Comparison of ENCODE assay signal across 1 cellular context in genomic region chr1:233668146-233668724, GRCh38.
TF ChIP-seq lines count a peak whose summit lies in the region.

No MANE protein-coding gene starts in this region.

TF ChIP-seq in HCT116, 20 proteins besides CTCF, POLR2A, EP300 and RAD21 (continued from another document):
- TF ChIP-seq REST (IDR thresholded peaks at IDR 0.05; ENCODE audit: low read depth) = no peak
- TF ChIP-seq EZH2 (IDR thresholded peaks at IDR 0.05) = no peak
- no peak for TF ChIP-seq SRF (IDR thresholded peaks at IDR 0.05; ENCODE audit: low read depth)
- no peak for TF ChIP-seq CBX3 (IDR thresholded peaks at IDR 0.05; ENCODE audit: low read depth)
- TF ChIP-seq POLR2AphosphoS5 (IDR thresholded peaks at IDR 0.05; ENCODE audit: low read depth, low read length) = no peak
- no peak for TF ChIP-seq EZH2phosphoT487 (IDR thresholded peaks at IDR 0.05; ENCODE audit: borderline replicate concordance)
- TF ChIP-seq YY1 (IDR thresholded peaks at IDR 0.05; ENCODE audit: extremely low read depth, insufficient replicate concordance, low read depth, low read length) = no peak
- TF ChIP-seq CEBPB (IDR thresholded peaks at IDR 0.05; ENCODE audit: low read depth) = no peak
- no peak for TF ChIP-seq JUND (IDR thresholded peaks at IDR 0.05)
